9 cellular contexts compared by ENCODE assay signal in the genomic region with DNA sequence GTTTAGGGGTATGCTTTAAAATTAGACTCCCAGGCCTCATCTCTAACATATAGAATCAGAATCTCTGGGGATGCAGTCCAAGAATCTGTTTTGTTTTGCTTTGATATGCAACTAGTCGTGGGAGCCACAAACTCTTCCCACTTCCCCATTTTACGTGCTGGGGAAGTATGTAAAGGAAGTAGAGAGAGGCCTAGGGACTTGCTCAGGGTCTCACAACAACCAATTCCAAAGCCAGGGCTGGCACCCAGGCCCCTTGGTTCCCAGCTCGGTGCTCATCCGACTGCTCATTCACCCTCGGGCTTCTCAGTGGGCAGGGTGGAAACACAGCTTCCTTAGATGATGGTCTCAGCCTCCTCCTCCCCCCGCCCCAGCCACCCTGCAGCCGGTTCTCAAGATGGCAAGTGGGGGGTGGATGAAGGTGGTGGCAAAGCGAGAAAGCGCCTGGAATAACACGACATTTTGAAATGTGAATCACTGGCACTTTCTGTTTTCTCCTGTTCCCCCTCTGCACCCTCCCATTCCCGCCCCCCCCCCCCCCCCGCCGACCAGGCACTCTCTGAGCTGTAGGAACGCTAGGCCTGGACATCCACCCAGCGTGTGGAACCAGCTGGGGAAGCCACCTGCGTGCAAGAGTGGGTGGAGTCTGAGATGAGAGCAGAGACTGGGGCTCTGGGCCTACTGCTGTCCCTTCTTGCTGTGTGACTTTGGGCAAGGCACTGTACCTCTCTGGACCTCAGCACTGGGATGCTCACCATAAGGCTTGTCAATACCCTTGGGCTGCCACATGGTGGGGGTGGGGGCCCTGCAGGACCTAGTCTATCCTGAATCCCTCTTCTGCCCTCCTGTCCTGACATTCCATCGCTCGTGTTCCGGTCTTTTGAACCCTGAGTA.
DNase-seq lines count a peak whose midpoint lies in the region; ATAC-seq and FAIRE-seq lines count a peak whose summit lies in the region.
"Had no signal": no experiment of that assay in that cellular context is flagged by ENCODE, and none has a peak within 500 bp of the region (broad histone marks: within the 10 kb centered on the region; RNA-seq: fewer than 3 reads in every experiment).

No MANE protein-coding gene starts in this region.

- no peaks in the 10 kb centered on the region for H3K9me3 Mint-ChIP-seq in effector memory CD8-positive, alpha-beta T cell
- H3K9me3 Mint-ChIP-seq: activated naive CD4-positive, alpha-beta T cell treated with anti-CD3 and anti-CD28 coated beads, Interleukin-2, amount 50 U/mL, for 72 hours had no signal

- peaks cover 44% of the 10 kb centered on the region for H3K4me1 ChIP-seq in BLaER1

- no peaks in the 10 kb centered on the region for H3K36me3 ChIP-seq in BLaER1

- no peak overlapping the region for H3K4me3 ChIP-seq in BLaER1

- no peak overlapping the region for H3K27ac ChIP-seq in BLaER1

- peak; percentile 28 for ATAC-seq in GM19452 (IDR thresholded peaks at IDR 0.05; ENCODE audit: unreplicated experiment)
- ATAC-seq in effector memory CD8-positive, alpha-beta T cell (replicated peaks) = no peak

- no peak for FAIRE-seq in HTR-8/SVneo (lab: Jason Lieb, UNC)

- H3K27me3 ChIP-seq in BLaER1 = peaks cover 80% of the 10 kb centered on the region

- H3K36me3 Mint-ChIP-seq in effector memory CD8-positive, alpha-beta T cell (ENCODE audit: insufficient read depth) = no peaks in the 10 kb centered on the region
- H3K36me3 Mint-ChIP-seq: activated naive CD4-positive, alpha-beta T cell treated with anti-CD3 and anti-CD28 coated beads, Interleukin-2, amount 50 U/mL, for 72 hours had no signal

- H3K4me2 ChIP-seq in BLaER1 = peak overlapping the region; percentile 87

- peaks cover 81% of the 10 kb centered on the region for H4K20me1 ChIP-seq in BLaER1

- no peaks in the 10 kb centered on the region for H3K9me3 ChIP-seq in BLaER1

- peak overlapping the region; percentile 40 to 52 for H3K4me3 Mint-ChIP-seq in effector memory CD8-positive, alpha-beta T cell

- DNase-seq in Kasumi-1 (lab: John Stamatoyannopoulos, UW) (peak; percentile 91 to 92), NCI-H1105 (lab: John Stamatoyannopoulos, UW) (no peak), HTR-8/SVneo (ENCODE audit: insufficient read length, low spot score) (no peak)
- no peak for DNase-seq in effector memory CD8-positive, alpha-beta T cell
- no peak for DNase-seq in stimulated activated CD8-positive, alpha-beta memory T cell treated with anti-CD3 and anti-CD28 coated beads, Interleukin-4, amount 100 ng/mL, for 48 hours
- no peak for DNase-seq in activated CD4-positive, alpha-beta T cell treated with anti-CD3 and anti-CD28 coated beads for 48 hours

- H3K4me1 Mint-ChIP-seq in effector memory CD8-positive, alpha-beta T cell (ENCODE audit: low read depth in 2 of 2) = peaks cover 61 to 72% of the 10 kb centered on the region in 2 donors

- peak overlapping the region; percentile 72 to 81 for H3K27ac Mint-ChIP-seq in effector memory CD8-positive, alpha-beta T cell

- no peak overlapping the region for H3K9ac ChIP-seq in BLaER1

- no peaks in the 10 kb centered on the region for H3K27me3 Mint-ChIP-seq in effector memory CD8-positive, alpha-beta T cell

Comparison
In these comparisons a context has a peak if more than half of its experiments do, and no peak if none do; other contexts are left out.
1. DNase-seq: peak in Kasumi-1 (2 of 2); none in effector memory CD8-positive, alpha-beta T cell (0 of 3), NCI-H1105 (single experiment), stimulated activated CD8-positive, alpha-beta memory T cell treated with anti-CD3 and anti-CD28 coated beads, Interleukin-4, amount 100 ng/mL, for 48 hours (single experiment), activated CD4-positive, alpha-beta T cell treated with anti-CD3 and anti-CD28 coated beads for 48 hours (single experiment) and HTR-8/SVneo (single experiment).